ENCODE assay signal across 8 cellular contexts in the genomic region with DNA sequence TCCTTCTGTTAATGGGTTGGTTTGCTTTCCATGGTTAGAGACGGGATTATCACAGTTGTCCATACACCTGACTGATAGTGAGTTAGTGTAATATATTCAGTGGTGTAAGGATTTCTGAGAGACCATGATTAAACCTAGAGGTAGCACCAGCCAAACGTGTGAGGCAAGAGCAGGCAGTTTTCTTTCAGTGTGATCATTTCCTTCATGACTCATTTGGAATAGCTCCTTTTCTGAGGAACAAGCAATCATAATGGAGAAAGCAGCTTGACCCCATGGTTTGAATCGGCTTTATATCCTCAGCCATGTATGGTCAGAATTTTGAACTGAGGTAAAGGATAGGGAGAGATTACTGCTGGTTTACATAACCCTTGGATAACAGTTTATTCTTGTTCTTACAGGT. TPM values are rescaled to one million over a fixed set of nuclear protein-coding genes. Genes with fewer than 3 reads are reported as not detected.
DNase-seq lines count a peak whose midpoint lies in the region; ATAC-seq and TF ChIP-seq lines count a peak whose summit lies in the region.

No MANE protein-coding gene starts in this region.

- TF ChIP-seq CTCF in AG09309 (IDR thresholded peaks at IDR 0.05; ENCODE audit: control insufficient read depth, insufficient read depth, low read depth, low read length, missing control alignments) (no peak), MCF 10A (IDR thresholded peaks at IDR 0.05; ENCODE audit: unreplicated experiment) (no peak), WTC11 (IDR thresholded peaks at IDR 0.05) (no peak)

- in situ Hi-C loops in KBM-7 (cut with MboI; ENCODE audit: low pct_unique_long_range_greater_than_20kb, low sequenced_read_pairs): loop anchor here (25.0 kb wide), 1 partner anchor 244 kb away; no protein-coding TSS in a partner anchor

- ATAC-seq in WTC11 (no peak), GM18861 (IDR thresholded peaks at IDR 0.05; ENCODE audit: unreplicated experiment) (no peak)

- no TSS peak for BruUV-seq in MCF 10A (replicated peaks; lab: Mats Ljungman, UMichigan)

- H3K36me3 Mint-ChIP-seq in MCF 10A (ENCODE audit: insufficient read depth, unreplicated experiment): peaks cover 37% of the 10 kb centered on the region
- H3K36me3 Mint-ChIP-seq in WTC11: no peaks in the 10 kb centered on the region

- POLR2A ChIA-PET in MCF 10A (lab: Yijun Ruan, JAX) (interaction anchor here (0.7 to 9.2 kb wide), 15 partner anchors 9 to 546 kb away, joined by 3 to 319 read pairs (median 10); partner anchors contain the start of genes C2orf42, PCBP1 and SNRNP27), WTC11 (lab: Charles Lee) (no interaction called here)

- H3K4me3 Mint-ChIP-seq in MCF 10A (ENCODE audit: unreplicated experiment): peak overlapping the region; percentile 78
- H3K4me3 Mint-ChIP-seq in WTC11: no peak overlapping the region

- intact Hi-C loops in MCF 10A (cut with micrococcal nuclease): loop anchor here (2.0 to 10.0 kb wide), 2 partner anchors 17 to 727 kb away; no protein-coding TSS in a partner anchor

- peak overlapping the region; percentile 86 for H3K27ac Mint-ChIP-seq in MCF 10A (ENCODE audit: low read depth, unreplicated experiment)
- no peak overlapping the region for H3K27ac Mint-ChIP-seq in WTC11

- DNase-seq in AG09309 (ENCODE audit: low read depth): peak; percentile 79
- peak; percentile 28 for DNase-seq in KBM-7
- DNase-seq in MCF 10A (ENCODE audit: unreplicated experiment): peak; percentile 87
- peak; percentile 35 to 91 for DNase-seq in lung microvascular endothelial cell (ENCODE audit: low read depth in 2 of 2)
- DNase-seq in WTC11 (ENCODE audit: low spot score): no peak
- no peak for DNase-seq in germinal center (ENCODE audit: low spot score)
- DNase-seq in nucleus accumbens (lab: John Stamatoyannopoulos, UW): no peak

- H3K9me3 Mint-ChIP-seq in MCF 10A (ENCODE audit: unreplicated experiment) (no peaks in the 10 kb centered on the region), WTC11 (no peaks in the 10 kb centered on the region)

- H3K4me3 ChIP-seq in AG09309 (ENCODE audit: control insufficient read depth, low read depth, low read length): no peak overlapping the region

- H3K27me3 Mint-ChIP-seq in MCF 10A (ENCODE audit: insufficient read depth, unreplicated experiment): no peaks in the 10 kb centered on the region
- no peaks in the 10 kb centered on the region for H3K27me3 Mint-ChIP-seq in WTC11 (ENCODE audit: low read depth)

- peaks cover 22% of the 10 kb centered on the region for H3K4me1 Mint-ChIP-seq in MCF 10A (ENCODE audit: insufficient read depth, unreplicated experiment)
- peaks cover 4% of the 10 kb centered on the region; the same call in 1 of the 2 replicates for H3K4me1 Mint-ChIP-seq in WTC11

- CTCF ChIA-PET in MCF 10A (lab: Yijun Ruan, JAX): interaction anchor here (2.4 kb wide), 1 partner anchor 168 kb away, joined by 7 read pairs; no protein-coding TSS in a partner anchor
- CTCF ChIA-PET in WTC11 (lab: Charles Lee): no interaction called here

TF ChIP-seq in WTC11, 78 proteins besides CTCF, POLR2A, EP300 and RAD21:
- TF ChIP-seq, protein P1, sequence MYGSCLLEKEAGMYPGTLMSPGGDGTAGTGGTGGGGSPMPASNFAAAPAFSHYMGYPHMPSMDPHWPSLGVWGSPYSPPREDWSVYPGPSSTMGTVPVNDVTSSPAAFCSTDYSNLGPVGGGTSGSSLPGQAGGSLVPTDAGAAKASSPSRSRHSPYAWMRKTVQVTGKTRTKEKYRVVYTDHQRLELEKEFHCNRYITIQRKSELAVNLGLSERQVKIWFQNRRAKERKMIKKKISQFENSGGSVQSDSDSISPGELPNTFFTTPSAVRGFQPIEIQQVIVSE (CRISPR knock-in tag; IDR thresholded peaks at IDR 0.05; ENCODE audit: borderline replicate concordance): no peak
- TF ChIP-seq KAT7 (CRISPR knock-in tag; IDR thresholded peaks at IDR 0.05; ENCODE audit: borderline replicate concordance) (no peak), TEAD1 (CRISPR knock-in tag; IDR thresholded peaks at IDR 0.05) (no peak), FOXJ3 (CRISPR knock-in tag; IDR thresholded peaks at IDR 0.05; ENCODE audit: borderline replicate concordance) (no peak), MYBL2 (CRISPR knock-in tag; IDR thresholded peaks at IDR 0.05) (no peak), ZNF416 (CRISPR knock-in tag; IDR thresholded peaks at IDR 0.05) (no peak), E2F1 (CRISPR knock-in tag; IDR thresholded peaks at IDR 0.05) (no peak), ESRRA (CRISPR knock-in tag; IDR thresholded peaks at IDR 0.05; ENCODE audit: borderline replicate concordance) (no peak), GABPB1 (CRISPR knock-in tag; IDR thresholded peaks at IDR 0.05) (no peak), ZNF317 (CRISPR knock-in tag; IDR thresholded peaks at IDR 0.05; ENCODE audit: borderline replicate concordance, low read depth) (no peak)
- TF ChIP-seq, protein P2, sequence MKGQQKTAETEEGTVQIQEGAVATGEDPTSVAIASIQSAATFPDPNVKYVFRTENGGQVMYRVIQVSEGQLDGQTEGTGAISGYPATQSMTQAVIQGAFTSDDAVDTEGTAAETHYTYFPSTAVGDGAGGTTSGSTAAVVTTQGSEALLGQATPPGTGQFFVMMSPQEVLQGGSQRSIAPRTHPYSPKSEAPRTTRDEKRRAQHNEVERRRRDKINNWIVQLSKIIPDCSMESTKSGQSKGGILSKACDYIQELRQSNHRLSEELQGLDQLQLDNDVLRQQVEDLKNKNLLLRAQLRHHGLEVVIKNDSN (CRISPR knock-in tag; IDR thresholded peaks at IDR 0.05): no peak
- TF ChIP-seq, protein P3, sequence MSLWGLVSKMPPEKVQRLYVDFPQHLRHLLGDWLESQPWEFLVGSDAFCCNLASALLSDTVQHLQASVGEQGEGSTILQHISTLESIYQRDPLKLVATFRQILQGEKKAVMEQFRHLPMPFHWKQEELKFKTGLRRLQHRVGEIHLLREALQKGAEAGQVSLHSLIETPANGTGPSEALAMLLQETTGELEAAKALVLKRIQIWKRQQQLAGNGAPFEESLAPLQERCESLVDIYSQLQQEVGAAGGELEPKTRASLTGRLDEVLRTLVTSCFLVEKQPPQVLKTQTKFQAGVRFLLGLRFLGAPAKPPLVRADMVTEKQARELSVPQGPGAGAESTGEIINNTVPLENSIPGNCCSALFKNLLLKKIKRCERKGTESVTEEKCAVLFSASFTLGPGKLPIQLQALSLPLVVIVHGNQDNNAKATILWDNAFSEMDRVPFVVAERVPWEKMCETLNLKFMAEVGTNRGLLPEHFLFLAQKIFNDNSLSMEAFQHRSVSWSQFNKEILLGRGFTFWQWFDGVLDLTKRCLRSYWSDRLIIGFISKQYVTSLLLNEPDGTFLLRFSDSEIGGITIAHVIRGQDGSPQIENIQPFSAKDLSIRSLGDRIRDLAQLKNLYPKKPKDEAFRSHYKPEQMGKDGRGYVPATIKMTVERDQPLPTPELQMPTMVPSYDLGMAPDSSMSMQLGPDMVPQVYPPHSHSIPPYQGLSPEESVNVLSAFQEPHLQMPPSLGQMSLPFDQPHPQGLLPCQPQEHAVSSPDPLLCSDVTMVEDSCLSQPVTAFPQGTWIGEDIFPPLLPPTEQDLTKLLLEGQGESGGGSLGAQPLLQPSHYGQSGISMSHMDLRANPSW (CRISPR knock-in tag; conservative IDR thresholded peaks at IDR 0.05; ENCODE audit: low read depth): no peak

RNA-seq across cellular contexts. Expression of gene MXD1, which starts 2.9 kb away (rescaled TPM):
- 63.6 and 71.8 TPM in 2 replicates for total RNA-seq in MCF 10A (2022)
- total RNA-seq in lung microvascular endothelial cell: 2.4 and 4.8 TPM in 2 replicates
- 1.5 to 2.3 TPM (median 1.6 TPM) in 3 replicates for total RNA-seq in WTC11 (2021)

RNA-seq across cellular contexts. Expression of gene SNRNP27, which starts 24.1 kb away (rescaled TPM):
- total RNA-seq in MCF 10A (2022): 68.9 and 81.0 TPM in 2 replicates
- 16.8 and 28.0 TPM in 2 replicates for total RNA-seq in lung microvascular endothelial cell
- total RNA-seq in WTC11 (2021): 38.4 to 45.9 TPM (median 39.9 TPM) in 3 replicates

RNA-seq across cellular contexts. Expression of gene ASPRV1, which starts 43.6 kb away (rescaled TPM):
- total RNA-seq in MCF 10A (2022) (0.20 and 0.23 TPM in 2 replicates), lung microvascular endothelial cell (under 0.01 TPM in 2 replicates), WTC11 (2021) (0.73 to 1.3 TPM (median 1.1 TPM) in 3 replicates)

Comparison
In these comparisons a context has a peak if more than half of its experiments do, and no peak if none do; other contexts are left out.
1. DNase-seq: peak in AG09309 (single experiment), KBM-7 (single experiment), MCF 10A (single experiment) and lung microvascular endothelial cell (2 of 2); none in WTC11 (single experiment), germinal center (single experiment) and nucleus accumbens (0 of 56).
2. RNA of gene MXD1, which starts 2.9 kb away (total RNA-seq): 63.6 to 71.8 TPM in MCF 10A; 2.4 to 4.8 TPM in lung microvascular endothelial cell and 1.5 to 2.3 TPM in WTC11; every median in the first group is over 10 times any median in the second.